In genomic region chr21:35265170-35265877, GRCh38 we compare ENCODE assay signal across 20 cellular contexts.
DNase-seq lines count a peak whose midpoint lies in the region; ATAC-seq and TF ChIP-seq lines count a peak whose summit lies in the region.
"Had no signal": no experiment of that assay in that cellular context is flagged by ENCODE, and none has a peak within 500 bp of the region (broad histone marks: within the 10 kb centered on the region; RNA-seq: fewer than 3 reads in every experiment).

No MANE protein-coding gene starts in this region.

- peaks cover 3% of the 10 kb centered on the region in 2 donors for H3K9me3 Mint-ChIP-seq in activated T-cell treated with anti-CD3 and anti-CD28 coated beads, Interleukin-2, amount 50 U/mL, for 72 hours
- H3K9me3 Mint-ChIP-seq: immature natural killer cell had no signal

- no peak for ATAC-seq in GM21515 (IDR thresholded peaks at IDR 0.05; ENCODE audit: unreplicated experiment)
- ATAC-seq in activated T-cell treated with anti-CD3 and anti-CD28 coated beads, Interleukin-2, amount 50 U/mL, for 72 hours (replicated peaks in 1 of 2): no peak

- H3K27me3 Mint-ChIP-seq in activated T-cell treated with anti-CD3 and anti-CD28 coated beads, Interleukin-2, amount 50 U/mL, for 72 hours (ENCODE audit: low read depth): no peaks in the 10 kb centered on the region

- no peak overlapping the region for H3K27ac Mint-ChIP-seq in activated T-cell treated with anti-CD3 and anti-CD28 coated beads, Interleukin-2, amount 50 U/mL, for 72 hours
- H3K27ac Mint-ChIP-seq: immature natural killer cell had no signal

- no peak for TF ChIP-seq CTCF in AG10803 (conservative IDR thresholded peaks at IDR 0.05; ENCODE audit: low read length)
- TF ChIP-seq CTCF in foreskin fibroblast (IDR thresholded peaks at IDR 0.05; ENCODE audit: low read depth, low read length): no peak

- no peak overlapping the region for H3K4me3 ChIP-seq in AG10803 (ENCODE audit: low read length)
- H3K4me3 ChIP-seq in foreskin fibroblast (ENCODE audit: low read depth in 1 of 2, low read length in 2 of 2): no peak overlapping the region
- H3K4me3 ChIP-seq: prostate gland had no signal

- H3K36me3 Mint-ChIP-seq in activated T-cell treated with anti-CD3 and anti-CD28 coated beads, Interleukin-2, amount 50 U/mL, for 72 hours (ENCODE audit: insufficient read depth in 2 of 2): peaks cover 0 to 7% of the 10 kb centered on the region in 2 donors

- DNase-seq in AG10803 (ENCODE audit: low read depth) (peak; percentile 50), HS-5 (ENCODE audit: low read depth) (peak; percentile 51), astrocyte of the hippocampus (ENCODE audit: low read depth, low spot score) (peak; percentile 63), foreskin fibroblast (peak; percentile 71 to 78), D341Med (ENCODE audit: low spot score) (no peak), hippocampal formation (lab: John Stamatoyannopoulos, UW) (no peak)
- DNase-seq in activated T-cell treated with anti-CD3 and anti-CD28 coated beads, Interleukin-2, amount 50 U/mL, for 72 hours: no peak
- DNase-seq: activated CD4-positive, alpha-beta T cell treated with anti-CD3 and anti-CD28 coated beads, Interleukin-2, amount 50 U/mL, for 4 hours; activated gamma-delta T cell treated with Interleukin-2 at 50 U/mL for 16 hours; BE2C; central memory CD4-positive, alpha-beta T cell; immature natural killer cell; NCI-H1092; NCI-H2227 treated with DMSO at 0.1 percent for 48 hours; OCI-M1; stimulated activated CD4-positive, alpha-beta T cell treated with anti-CD3 and anti-CD28 coated beads, Interleukin-4, amount 100 ng/mL, for 4 hours; stimulated activated naive CD4-positive, alpha-beta T cell treated with Interleukin-2 at 50 U/mL for 16 hours; T-helper 2 cell had no signal

- H3K4me3 Mint-ChIP-seq in activated T-cell treated with anti-CD3 and anti-CD28 coated beads, Interleukin-2, amount 50 U/mL, for 72 hours: no peak overlapping the region
- H3K4me3 Mint-ChIP-seq: immature natural killer cell had no signal

- peaks cover 6% of the 10 kb centered on the region for H3K4me1 Mint-ChIP-seq in activated T-cell treated with anti-CD3 and anti-CD28 coated beads, Interleukin-2, amount 50 U/mL, for 72 hours (ENCODE audit: low read depth)
- H3K4me1 Mint-ChIP-seq: immature natural killer cell had no signal

Comparison
In these comparisons a context has a peak if more than half of its experiments do, and no peak if none do; other contexts are left out.
1. DNase-seq: peak in AG10803 (single experiment), HS-5 (single experiment), astrocyte of the hippocampus (single experiment) and foreskin fibroblast (2 of 2); none in D341Med (single experiment), hippocampal formation (0 of 2) and activated T-cell treated with anti-CD3 and anti-CD28 coated beads, Interleukin-2, amount 50 U/mL, for 72 hours (0 of 2).